ENCODE assay signal across 8 cellular contexts in genomic region chr11:57566564-57567209, GRCh38. TPM values are rescaled to one million over a fixed set of nuclear protein-coding genes. Genes with fewer than 3 reads are reported as not detected.
DNase-seq lines count a peak whose midpoint lies in the region; ATAC-seq and TF ChIP-seq lines count a peak whose summit lies in the region.

No MANE protein-coding gene starts in this region.

- H4K20me1 ChIP-seq in MM.1S (ENCODE audit: insufficient read depth, low read length) = no peaks in the 10 kb centered on the region

- no peak for TF ChIP-seq CTCF in MM.1S (IDR thresholded peaks at IDR 0.05; ENCODE audit: low read length)

- peaks cover 8% of the 10 kb centered on the region; the same call in 1 of the 2 replicates for H3F3A ChIP-seq in MM.1S (ENCODE audit: insufficient read depth, low read length)

- peaks cover 9% of the 10 kb centered on the region for H3K36me3 Mint-ChIP-seq in CD4-positive, CD25-positive, alpha-beta regulatory T cell
- peaks cover 4 to 19% (median 5%) of the 10 kb centered on the region in 5 donors for H3K36me3 Mint-ChIP-seq in naive thymus-derived CD4-positive, alpha-beta T cell

- H3K27ac Mint-ChIP-seq in CD4-positive, CD25-positive, alpha-beta regulatory T cell = peak overlapping the region; percentile 96 to 98 (median 97)
- H3K27ac Mint-ChIP-seq in naive thymus-derived CD4-positive, alpha-beta T cell = peak overlapping the region; percentile 83 to 100 (median 97)

- POLR2A ChIA-PET in naive thymus-derived CD4-positive, alpha-beta T cell (lab: Charles Lee) = interaction anchor here (1.2 to 1.9 kb wide), 2 partner anchors 36 to 145 kb away, joined by 5 to 13 read pairs; partner anchors contain the start of genes MED19, TIMM10 and TMX2

- H3K27ac ChIP-seq in CD4-positive, CD25-positive, alpha-beta regulatory T cell (ENCODE audit: insufficient read depth, low read length, poor library complexity, severe bottlenecking) = peak overlapping the region; percentile 86
- peak overlapping the region; percentile 60; the same call in 1 of the 2 replicates for H3K27ac ChIP-seq in MM.1S (ENCODE audit: low read length)
- H3K27ac ChIP-seq in caudate nucleus (ENCODE audit: low read depth, low read length) = peak overlapping the region; percentile 95
- H3K27ac ChIP-seq in naive thymus-derived CD4-positive, alpha-beta T cell (ENCODE audit: low read depth, low read length) = peak overlapping the region; percentile 97

- no peaks in the 10 kb centered on the region for H3K9me2 ChIP-seq in MM.1S (replicated peaks; ENCODE audit: insufficient read depth, low read length)

- H3K79me2 ChIP-seq in MM.1S (ENCODE audit: low read length) = peaks cover 54% of the 10 kb centered on the region

- H3K9ac ChIP-seq in MM.1S (ENCODE audit: low read length) = peak overlapping the region; percentile 72

- no peak for ATAC-seq in CD4-positive, CD25-positive, alpha-beta regulatory T cell (ENCODE audit: low read depth in 2 of 2)
- no peak for ATAC-seq in naive thymus-derived CD4-positive, alpha-beta T cell
- no peak for ATAC-seq in GM18517 (IDR thresholded peaks at IDR 0.05; ENCODE audit: unreplicated experiment)
- ATAC-seq in GM19455 (IDR thresholded peaks at IDR 0.05; ENCODE audit: unreplicated experiment) = no peak

- peak in 2 of 3 donors; percentile 6 to 43 for DNase-seq in CD4-positive, CD25-positive, alpha-beta regulatory T cell
- DNase-seq in MM.1S (no peak), caudate nucleus (lab: John Stamatoyannopoulos, UW) (peak in 3 of 61 donors; percentile 4 to 28 (median 13)), SHP77 treated with DMSO at 0.1 percent for 48 hours (lab: John Stamatoyannopoulos, UW) (no peak), LoVo (ENCODE audit: low spot score) (no peak)
- DNase-seq in naive thymus-derived CD4-positive, alpha-beta T cell = no peak

- peaks cover 46% of the 10 kb centered on the region for H3K4me1 ChIP-seq in CD4-positive, CD25-positive, alpha-beta regulatory T cell (ENCODE audit: control insufficient read depth, insufficient read depth, low read length, poor library complexity, severe bottlenecking)
- H3K4me1 ChIP-seq in MM.1S (ENCODE audit: low read length) = no peaks in the 10 kb centered on the region; the same call in 1 of the 2 replicates
- H3K4me1 ChIP-seq in naive thymus-derived CD4-positive, alpha-beta T cell (ENCODE audit: control insufficient read depth in 2 of 2, insufficient read depth in 2 of 2, low read length in 2 of 2) = peaks cover 9 to 17% of the 10 kb centered on the region in 2 donors

- H3K4me3 ChIP-seq in CD4-positive, CD25-positive, alpha-beta regulatory T cell (ENCODE audit: low read depth, low read length) = peak overlapping the region; percentile 98
- peak overlapping the region; percentile 100 for H3K4me3 ChIP-seq in MM.1S (ENCODE audit: low read length)
- H3K4me3 ChIP-seq in naive thymus-derived CD4-positive, alpha-beta T cell (ENCODE audit: low read length) = peak overlapping the region; percentile 99

- CTCF ChIA-PET in naive thymus-derived CD4-positive, alpha-beta T cell (lab: Charles Lee) = interaction anchor here (1.5 to 6.3 kb wide), 2 partner anchors 40 to 74 kb away, joined by 4 to 86 read pairs; no protein-coding TSS in a partner anchor

- no peaks in the 10 kb centered on the region for H3K9me3 ChIP-seq in CD4-positive, CD25-positive, alpha-beta regulatory T cell (ENCODE audit: control insufficient read depth in 2 of 2, low read length in 2 of 2)
- H3K9me3 ChIP-seq in MM.1S (replicated peaks; ENCODE audit: insufficient read depth, low read length) = no peaks in the 10 kb centered on the region
- no peaks in the 10 kb centered on the region for H3K9me3 ChIP-seq in naive thymus-derived CD4-positive, alpha-beta T cell (ENCODE audit: control insufficient read depth in 2 of 3, low read length in 3 of 3)

- intact Hi-C loops in naive thymus-derived CD4-positive, alpha-beta T cell (cut with micrococcal nuclease) = loop anchor here (1.0 to 10.0 kb wide), 11 partner anchors 35 to 1578 kb away; partner anchors contain the start of genes CLP1 (in 1 of the 2), FAM111A (in 1 of the 2), MED19 (in 1 of the 2) and SELENOH (in 1 of the 2)

- H3K27me3 ChIP-seq in CD4-positive, CD25-positive, alpha-beta regulatory T cell (ENCODE audit: control insufficient read depth, insufficient read depth, low read length) = no peaks in the 10 kb centered on the region
- no peaks in the 10 kb centered on the region for H3K27me3 ChIP-seq in MM.1S (replicated peaks; ENCODE audit: insufficient read depth, low read length)
- no peaks in the 10 kb centered on the region for H3K27me3 ChIP-seq in naive thymus-derived CD4-positive, alpha-beta T cell (ENCODE audit: control insufficient read depth in 2 of 2, insufficient read depth in 2 of 2, low read length in 2 of 2)

- peak overlapping the region; percentile 96 for H3K4me2 ChIP-seq in MM.1S (ENCODE audit: low read depth, low read length)

- H3K27me3 Mint-ChIP-seq in CD4-positive, CD25-positive, alpha-beta regulatory T cell = no peaks in the 10 kb centered on the region
- no peaks in the 10 kb centered on the region for H3K27me3 Mint-ChIP-seq in naive thymus-derived CD4-positive, alpha-beta T cell

- H3K4me3 Mint-ChIP-seq in CD4-positive, CD25-positive, alpha-beta regulatory T cell = peak overlapping the region; percentile 96 to 98 (median 96)
- peak overlapping the region; percentile 88 to 99 (median 97) for H3K4me3 Mint-ChIP-seq in naive thymus-derived CD4-positive, alpha-beta T cell

- H3K4me1 Mint-ChIP-seq in CD4-positive, CD25-positive, alpha-beta regulatory T cell = peaks cover 10 to 64% (median 45%) of the 10 kb centered on the region in 4 donors
- peaks cover 44 to 69% (median 53%) of the 10 kb centered on the region in 7 donors for H3K4me1 Mint-ChIP-seq in naive thymus-derived CD4-positive, alpha-beta T cell

- H3K36me3 ChIP-seq in CD4-positive, CD25-positive, alpha-beta regulatory T cell (ENCODE audit: control insufficient read depth, insufficient read depth, low read length) = peaks cover 8% of the 10 kb centered on the region
- H3K36me3 ChIP-seq in MM.1S (replicated peaks; ENCODE audit: insufficient read depth, low read length) = no peaks in the 10 kb centered on the region
- H3K36me3 ChIP-seq in naive thymus-derived CD4-positive, alpha-beta T cell (ENCODE audit: control insufficient read depth in 2 of 3, insufficient read depth in 3 of 3, low read length in 3 of 3) = peaks cover 0 to 22% (median 0%) of the 10 kb centered on the region in 3 experiments

- peak overlapping the region; percentile 96 for H2AFZ ChIP-seq in MM.1S (ENCODE audit: low read length)

- H3K9me3 Mint-ChIP-seq in CD4-positive, CD25-positive, alpha-beta regulatory T cell = peaks cover 0 to 1% (median 0%) of the 10 kb centered on the region in 7 donors
- H3K9me3 Mint-ChIP-seq in naive thymus-derived CD4-positive, alpha-beta T cell = no peaks in the 10 kb centered on the region

RNA-seq across cellular contexts. Expression of gene UBE2L6, which starts 0.8 kb away (rescaled TPM):
- total RNA-seq in CD4-positive, CD25-positive, alpha-beta regulatory T cell = 103 TPM
- polyA plus RNA-seq in CD4-positive, CD25-positive, alpha-beta regulatory T cell = 100 to 1,000 TPM; 277 to 406 (median 320) TPM
- 100 to 1,000 TPM in 1 of 5 experiments, 10 to 100 TPM in 4; 51.1 to 326 (median 64.2) TPM for total RNA-seq in naive thymus-derived CD4-positive, alpha-beta T cell
- polyA plus RNA-seq in naive thymus-derived CD4-positive, alpha-beta T cell = 100 to 1,000 TPM; 236 to 238 TPM

RNA-seq across cellular contexts. Expression of gene SMTNL1, which starts 29.3 kb away (rescaled TPM):
- total RNA-seq in CD4-positive, CD25-positive, alpha-beta regulatory T cell = not detected
- under 1 TPM in 2 of 4 donors, not detected in 2; 0.21 to 0.36 TPM for polyA plus RNA-seq in CD4-positive, CD25-positive, alpha-beta regulatory T cell
- total RNA-seq in naive thymus-derived CD4-positive, alpha-beta T cell = not detected
- under 1 TPM; 0.28 to 0.44 TPM for polyA plus RNA-seq in naive thymus-derived CD4-positive, alpha-beta T cell

RNA-seq across cellular contexts. Expression of gene SERPING1, which starts 30.8 kb away (rescaled TPM):
- 1.1 TPM for total RNA-seq in CD4-positive, CD25-positive, alpha-beta regulatory T cell
- polyA plus RNA-seq in CD4-positive, CD25-positive, alpha-beta regulatory T cell = not detected
- 1 to 10 TPM in 1 of 5 experiments, under 1 TPM in 2, not detected in 2; 0.21 to 3.7 (median 0.97) TPM for total RNA-seq in naive thymus-derived CD4-positive, alpha-beta T cell
- not detected for polyA plus RNA-seq in naive thymus-derived CD4-positive, alpha-beta T cell

RNA-seq across cellular contexts. Expression of gene TIMM10, which starts 36.1 kb away (rescaled TPM):
- total RNA-seq in CD4-positive, CD25-positive, alpha-beta regulatory T cell = 21.2 TPM
- polyA plus RNA-seq in CD4-positive, CD25-positive, alpha-beta regulatory T cell = 10 to 100 TPM; 52.1 to 84.7 (median 65.7) TPM
- total RNA-seq in naive thymus-derived CD4-positive, alpha-beta T cell = 10 to 100 TPM; 23.7 to 52.8 (median 34.7) TPM
- 10 to 100 TPM; 76.5 to 79.4 TPM for polyA plus RNA-seq in naive thymus-derived CD4-positive, alpha-beta T cell

RNA-seq across cellular contexts. Expression of gene SLC43A1, which starts 51.2 kb away (rescaled TPM):
- total RNA-seq in CD4-positive, CD25-positive, alpha-beta regulatory T cell = 12.8 TPM
- 10 to 100 TPM; 22.9 to 29.9 (median 26.2) TPM for polyA plus RNA-seq in CD4-positive, CD25-positive, alpha-beta regulatory T cell
- total RNA-seq in naive thymus-derived CD4-positive, alpha-beta T cell = 10 to 100 TPM; 10.1 to 19.2 (median 16.3) TPM
- polyA plus RNA-seq in naive thymus-derived CD4-positive, alpha-beta T cell = 10 to 100 TPM; 12.7 to 15.4 TPM

Comparison
In these comparisons a context has a peak if more than half of its experiments do, and no peak if none do; other contexts are left out.
1. DNase-seq: peak in CD4-positive, CD25-positive, alpha-beta regulatory T cell (2 of 3); none in MM.1S (single experiment), naive thymus-derived CD4-positive, alpha-beta T cell (0 of 9), SHP77 treated with DMSO at 0.1 percent for 48 hours (single experiment) and LoVo (single experiment).
2. Peak in every context shown above with its lines, with median percentiles within 50 percentile points of each other: H3K27ac ChIP-seq and H3K4me3 ChIP-seq.